ENCODE assay signal across 8 cellular contexts in the genomic region with DNA sequence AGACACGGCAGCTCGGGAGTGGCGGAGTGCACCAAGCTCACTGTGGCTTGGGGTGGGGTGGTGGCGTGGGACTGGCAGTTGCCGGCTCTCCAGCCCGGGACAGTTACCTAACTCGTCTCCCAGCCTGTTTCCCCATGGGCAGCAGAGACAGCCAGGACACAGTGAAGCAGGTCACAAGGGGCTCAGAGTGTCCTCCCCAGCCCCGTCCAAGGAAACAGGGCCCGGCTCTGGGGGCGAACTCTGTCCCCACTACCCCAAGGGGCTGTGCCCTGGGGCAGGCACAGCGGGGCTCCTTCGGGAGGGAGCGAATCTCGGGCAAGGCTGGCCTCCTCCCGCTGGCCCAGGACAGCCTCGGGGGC. TPM values are rescaled to one million over a fixed set of nuclear protein-coding genes. Genes with fewer than 3 reads are reported as not detected.
DNase-seq lines count a peak whose midpoint lies in the region; ATAC-seq and TF ChIP-seq lines count a peak whose summit lies in the region.

No MANE protein-coding gene starts in this region.

- no peak overlapping the region for H3K9ac ChIP-seq in Karpas-422 (ENCODE audit: low read length)
- H3K9ac ChIP-seq in endodermal cell (ENCODE audit: extremely low read depth, low read length, poor library complexity, severe bottlenecking): no peak overlapping the region

- H3K79me2 ChIP-seq in Karpas-422 (ENCODE audit: low read length): no peaks in the 10 kb centered on the region

- H3K4me3 Mint-ChIP-seq in endodermal cell: peak overlapping the region; percentile 69
- peak overlapping the region; percentile 81 to 90 (median 88) for H3K4me3 Mint-ChIP-seq in nephron

- H3K4me2 ChIP-seq in Karpas-422 (ENCODE audit: low read depth, low read length, poor library complexity, severe bottlenecking): peak overlapping the region; percentile 44

- peaks cover 8% of the 10 kb centered on the region for H3K4me1 Mint-ChIP-seq in endodermal cell
- peaks cover 8% of the 10 kb centered on the region for H3K4me1 Mint-ChIP-seq in nephron

- no peak overlapping the region for H2AFZ ChIP-seq in Karpas-422 (ENCODE audit: low read length)

- H3K9me2 ChIP-seq in Karpas-422 (replicated peaks; ENCODE audit: insufficient read depth, low read length): no peaks in the 10 kb centered on the region

- H4K20me1 ChIP-seq in Karpas-422 (ENCODE audit: insufficient read depth, low read depth, low read length): no peaks in the 10 kb centered on the region

- peaks cover 14% of the 10 kb centered on the region for H3K27me3 Mint-ChIP-seq in endodermal cell (ENCODE audit: insufficient read depth)
- peaks cover 22% of the 10 kb centered on the region for H3K27me3 Mint-ChIP-seq in nephron (ENCODE audit: low read depth)

- peak; percentile 20 for DNase-seq in EL
- DNase-seq in Karpas-422: no peak
- no peak for DNase-seq in endodermal cell
- DNase-seq in caudate nucleus (lab: John Stamatoyannopoulos, UW): no peak
- no peak for DNase-seq in GM19240 (ENCODE audit: insufficient read length, low spot score)
- DNase-seq in NCI-H1105 treated with DMSO at 0.1 percent for 48 hours (lab: John Stamatoyannopoulos, UW): no peak

- H3K4me3 ChIP-seq in Karpas-422 (ENCODE audit: low read length) (peak overlapping the region; percentile 49), endodermal cell (ENCODE audit: low read length) (peak overlapping the region; percentile 71)

- H3K27ac ChIP-seq in Karpas-422 (ENCODE audit: low read length) (no peak overlapping the region), endodermal cell (ENCODE audit: low read depth, low read length) (no peak overlapping the region), caudate nucleus (ENCODE audit: low read depth, low read length) (no peak overlapping the region)

- ATAC-seq in HG03095 (IDR thresholded peaks at IDR 0.05; ENCODE audit: unreplicated experiment): no peak

- TF ChIP-seq CTCF in endodermal cell (conservative IDR thresholded peaks at IDR 0.05): no peak
- TF ChIP-seq CTCF in nephron (IDR thresholded peaks at IDR 0.05; ENCODE audit: unreplicated experiment in 3 of 3): no peak

- H3K36me3 ChIP-seq in Karpas-422 (ENCODE audit: insufficient read depth, low read length) (no peaks in the 10 kb centered on the region), endodermal cell (ENCODE audit: control insufficient read depth, insufficient read depth, low read length) (no peaks in the 10 kb centered on the region)

- H3K27me3 ChIP-seq in Karpas-422 (ENCODE audit: low read length): no peaks in the 10 kb centered on the region
- H3K27me3 ChIP-seq in endodermal cell (ENCODE audit: control insufficient read depth, insufficient read depth, low read length, poor library complexity, severe bottlenecking): peaks cover 21% of the 10 kb centered on the region

- H3K27ac Mint-ChIP-seq in endodermal cell (no peak overlapping the region), nephron (peak overlapping the region; percentile 51 to 68 (median 52))

- H3K9me3 ChIP-seq in Karpas-422 (ENCODE audit: low read length) (no peaks in the 10 kb centered on the region), endodermal cell (ENCODE audit: control insufficient read depth, low read length) (no peaks in the 10 kb centered on the region)

- H3K36me3 Mint-ChIP-seq in endodermal cell (ENCODE audit: low read depth): no peaks in the 10 kb centered on the region
- no peaks in the 10 kb centered on the region for H3K36me3 Mint-ChIP-seq in nephron (ENCODE audit: low read depth)

- WGBS in endodermal cell (ENCODE audit: insufficient coverage in 1 of 2, insufficient read length in 1 of 2), 2 experiments: 64 to 79% methylated on average over 4 to 16 of the region's 16 CpGs

- H3K9me3 Mint-ChIP-seq in endodermal cell (peaks cover 2% of the 10 kb centered on the region), nephron (peaks cover 7% of the 10 kb centered on the region)

- H3K4me1 ChIP-seq in Karpas-422 (ENCODE audit: low read length) (peaks cover 35% of the 10 kb centered on the region), endodermal cell (ENCODE audit: control insufficient read depth, insufficient read depth, low read length) (no peaks in the 10 kb centered on the region)

RNA-seq across cellular contexts. Expression of gene GPR157, which starts 0.8 kb away (rescaled TPM):
- not detected in 2 replicates for total RNA-seq in Karpas-422 (2014; rRNA removed; shearing (Covaris generic); ENCODE audit: low replicate concordance)
- 1 to 10 TPM; 2.3 to 5.0 TPM for total RNA-seq in endodermal cell
- polyA plus RNA-seq in endodermal cell (2013, experiment 1 of 2): 4.3 TPM
- polyA plus RNA-seq in endodermal cell (2013, experiment 2 of 2): 1.8 TPM

RNA-seq across cellular contexts. Expression of gene SLC2A5, which starts 58.7 kb away (rescaled TPM):
- 0.07 and 0.22 TPM in 2 replicates for total RNA-seq in Karpas-422 (2014; rRNA removed; shearing (Covaris generic); ENCODE audit: low replicate concordance)
- not detected for total RNA-seq in endodermal cell
- polyA plus RNA-seq in endodermal cell (2013, experiment 1 of 2): not detected
- polyA plus RNA-seq in endodermal cell (2013, experiment 2 of 2): not detected
